34 cellular contexts compared by ENCODE assay signal in genomic region chr4:5539584-5539983, GRCh38.
"Had no signal": no experiment of that assay in that cellular context is flagged by ENCODE, and none has a peak within 500 bp of the region (broad histone marks: within the 10 kb centered on the region; RNA-seq: fewer than 3 reads in every experiment).

No MANE protein-coding gene starts in this region.

- H3K4me3 ChIP-seq: adrenal gland, ascending aorta, body of pancreas, breast epithelium, cardiac muscle cell had no signal

- ATAC-seq: activated naive CD4-positive, alpha-beta T cell treated with anti-CD3 and anti-CD28 coated beads, Interleukin-2, amount 50 U/mL, for 72 hours; activated naive CD8-positive, alpha-beta T cell treated with anti-CD3 and anti-CD28 coated beads, Interleukin-2, amount 50 U/mL, for 24 hours; activated T-cell treated with anti-CD3 and anti-CD28 coated beads, Interleukin-2, amount 50 U/mL, for 4 hours; activated T-cell treated with anti-CD3 and anti-CD28 coated beads, Interleukin-2, amount 50 U/mL, for 72 hours; activated T-helper 17 cell treated with anti-CD3 and anti-CD28 coated beads, Interleukin-2, amount 50 U/mL, for 72 hours; body of pancreas had no signal

- H3K9me3 ChIP-seq: ascending aorta, body of pancreas had no signal

- H3K4me1 ChIP-seq: adrenal gland, ascending aorta, body of pancreas, breast epithelium had no signal

- H3K27me3 ChIP-seq: adrenal gland, ascending aorta, body of pancreas, brain microvascular endothelial cell, breast epithelium, cardiac muscle cell had no signal

- DNase-seq: activated effector memory CD4-positive, alpha-beta T cell treated with anti-CD3 and anti-CD28 coated beads, Interleukin-2, amount 50 U/mL, for 16 hours; activated effector memory CD4-positive, alpha-beta T cell treated with Interleukin-2 at 50 U/mL for 16 hours; activated gamma-delta T cell; activated gamma-delta T cell treated with Interleukin-2 at 50 U/mL for 16 hours; activated naive CD4-positive, alpha-beta T cell; activated naive CD4-positive, alpha-beta T cell treated with anti-CD3 and anti-CD28 coated beads for 36 hours; activated naive CD4-positive, alpha-beta T cell treated with anti-CD3 and anti-CD28 coated beads, Interleukin-2, amount 10 ng/mL, durations not matched to agents 7 days and 5 days; activated naive CD4-positive, alpha-beta T cell treated with anti-CD3 and anti-CD28 coated beads, Interleukin-2, amount 50 U/mL, for 16 hours; activated naive CD4-positive, alpha-beta T cell treated with Interleukin-2 at 50 U/mL for 16 hours; activated naive CD8-positive, alpha-beta T cell treated with anti-CD3 and anti-CD28 coated beads for 36 hours; activated naive CD8-positive, alpha-beta T cell treated with anti-CD3 and anti-CD28 coated beads, Interleukin-2, amount 10 ng/mL, durations not matched to agents 7 days and 5 days; activated naive CD8-positive, alpha-beta T cell treated with anti-CD3 and anti-CD28 coated beads, Interleukin-2, amount 50 U/mL, for 24 hours; activated T-cell treated with anti-CD3 and anti-CD28 coated beads, Interleukin-2, amount 50 U/mL, for 1 hour; activated T-cell treated with anti-CD3 and anti-CD28 coated beads, Interleukin-2, amount 50 U/mL, for 24 hours; activated T-cell treated with anti-CD3 and anti-CD28 coated beads, Interleukin-2, amount 50 U/mL, for 4 hours; activated T-cell treated with anti-CD3 and anti-CD28 coated beads, Interleukin-2, amount 50 U/mL, for 48 hours; activated T-cell treated with anti-CD3 and anti-CD28 coated beads, Interleukin-2, amount 50 U/mL, for 72 hours; adrenal gland; amniotic stem cell; amygdala; anterior cingulate cortex; aorta; body of pancreas; brain microvascular endothelial cell; caudate nucleus; central memory CD4-positive, alpha-beta T cell; cerebellar nuclear complex had no signal

- H3K36me3 ChIP-seq: adrenal gland, brain microvascular endothelial cell, breast epithelium, cardiac muscle cell had no signal

- FAIRE-seq: astrocyte, bronchial epithelial cell had no signal

- H3K27ac ChIP-seq: adrenal gland, ascending aorta, body of pancreas, brain microvascular endothelial cell, breast epithelium, cardiac muscle cell had no signal
